ENCODE assay signal across 12 cellular contexts in the genomic region with DNA sequence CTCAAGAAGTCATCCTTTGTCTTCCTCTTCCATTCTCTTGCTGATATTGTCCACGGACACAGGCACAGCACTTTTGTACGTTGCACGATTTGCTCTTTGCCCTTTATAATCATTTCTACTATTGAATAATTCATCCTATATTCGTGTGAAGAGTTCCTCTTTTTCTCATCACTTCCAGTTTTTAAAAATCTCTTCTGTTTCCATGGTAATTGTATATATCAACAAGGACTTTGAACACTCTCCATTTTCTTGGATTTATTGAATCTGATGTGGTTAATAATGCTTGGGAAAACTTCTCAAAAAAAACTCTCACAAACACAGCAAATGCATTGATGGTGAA. TPM values are rescaled to one million over a fixed set of nuclear protein-coding genes. Genes with fewer than 3 reads are reported as not detected.
DNase-seq lines count a peak whose midpoint lies in the region; ATAC-seq and TF ChIP-seq lines count a peak whose summit lies in the region.
"Had no signal": no experiment of that assay in that cellular context is flagged by ENCODE, and none has a peak within 500 bp of the region (broad histone marks: within the 10 kb centered on the region; RNA-seq: fewer than 3 reads in every experiment).

No MANE protein-coding gene starts in this region.

- no peaks in the 10 kb centered on the region for H4K20me1 ChIP-seq in Karpas-422 (ENCODE audit: insufficient read depth, low read depth, low read length)

- H3K4me3 ChIP-seq in Karpas-422 (ENCODE audit: low read length), result peak overlapping the region; percentile 14; the same call in 1 of the 2 replicates
- H3K4me3 ChIP-seq: colonic mucosa, gastrocnemius medialis had no signal

- peaks cover 5% of the 10 kb centered on the region for H3K9me3 Mint-ChIP-seq in Calu3 (ENCODE audit: low read depth, unreplicated experiment)
- no peaks in the 10 kb centered on the region for H3K9me3 Mint-ChIP-seq in activated CD8-positive, alpha-beta T cell treated with anti-CD3 and anti-CD28 coated beads, Interleukin-2, amount 10 ng/mL, durations not matched to agents 7 days and 5 days (ENCODE audit: insufficient read depth)
- peaks cover 0 to 12% (median 0%) of the 10 kb centered on the region in 9 donors for H3K9me3 Mint-ChIP-seq in naive thymus-derived CD8-positive, alpha-beta T cell

- H3K9me2 ChIP-seq in Karpas-422 (replicated peaks; ENCODE audit: insufficient read depth, low read length), result no peaks in the 10 kb centered on the region

- peak overlapping the region; percentile 56 for H3K27ac Mint-ChIP-seq in Calu3 (ENCODE audit: unreplicated experiment)
- peak overlapping the region; percentile 66 for H3K27ac Mint-ChIP-seq in activated CD8-positive, alpha-beta T cell treated with anti-CD3 and anti-CD28 coated beads, Interleukin-2, amount 10 ng/mL, durations not matched to agents 7 days and 5 days
- H3K27ac Mint-ChIP-seq in naive thymus-derived CD8-positive, alpha-beta T cell, result peak overlapping the region in 5 of 10 donors; percentile 11 to 100 (median 32)

- peak overlapping the region; percentile 21 for H3K4me2 ChIP-seq in Karpas-422 (ENCODE audit: low read depth, low read length, poor library complexity, severe bottlenecking)

- H3K4me3 Mint-ChIP-seq in Calu3 (ENCODE audit: low read depth, unreplicated experiment), result peak overlapping the region; percentile 2
- H3K4me3 Mint-ChIP-seq in activated CD8-positive, alpha-beta T cell treated with anti-CD3 and anti-CD28 coated beads, Interleukin-2, amount 10 ng/mL, durations not matched to agents 7 days and 5 days, result no peak overlapping the region
- peak overlapping the region in 7 of 10 donors; percentile 8 to 55 (median 38) for H3K4me3 Mint-ChIP-seq in naive thymus-derived CD8-positive, alpha-beta T cell

- BruUV-seq in Calu3 (replicated peaks; lab: Mats Ljungman, UMichigan), result no TSS peak

- H3K9me3 ChIP-seq in Karpas-422 (ENCODE audit: low read length), result no peaks in the 10 kb centered on the region
- H3K9me3 ChIP-seq: colonic mucosa, gastrocnemius medialis had no signal

- POLR2A ChIA-PET in activated CD8-positive, alpha-beta T cell treated with anti-CD3 and anti-CD28 coated beads, Interleukin-2, amount 10 ng/mL, durations not matched to agents 7 days and 5 days (lab: Charles Lee), result no interaction called here
- POLR2A ChIA-PET in naive thymus-derived CD8-positive, alpha-beta T cell (lab: Charles Lee), result interaction anchor here (2.8 kb wide), 1 partner anchor 42 kb away, joined by 8 read pairs; no protein-coding TSS in a partner anchor

- no peak for DNase-seq in Calu3
- DNase-seq in Karpas-422, result peak; percentile 61
- DNase-seq in activated CD8-positive, alpha-beta T cell treated with anti-CD3 and anti-CD28 coated beads, Interleukin-2, amount 10 ng/mL, durations not matched to agents 7 days and 5 days, result no peak
- DNase-seq in naive thymus-derived CD8-positive, alpha-beta T cell, result no peak
- no peak for DNase-seq in Right ventricle myocardium superior
- DNase-seq in NCI-H1048 (lab: John Stamatoyannopoulos, UW), result no peak
- DNase-seq in erythroblast (lab: John Stamatoyannopoulos, UW), result no peak
- no peak for DNase-seq in superior temporal gyrus (ENCODE audit: extremely low spot score)
- DNase-seq: colonic mucosa, gastrocnemius medialis, NCI-H2171 had no signal

- no peaks in the 10 kb centered on the region for H3K27me3 Mint-ChIP-seq in Calu3 (ENCODE audit: unreplicated experiment)
- H3K27me3 Mint-ChIP-seq in activated CD8-positive, alpha-beta T cell treated with anti-CD3 and anti-CD28 coated beads, Interleukin-2, amount 10 ng/mL, durations not matched to agents 7 days and 5 days (ENCODE audit: low read depth), result no peaks in the 10 kb centered on the region
- H3K27me3 Mint-ChIP-seq in naive thymus-derived CD8-positive, alpha-beta T cell, result no peaks in the 10 kb centered on the region

- peaks cover 15% of the 10 kb centered on the region for H3K36me3 Mint-ChIP-seq in Calu3 (ENCODE audit: insufficient read depth, unreplicated experiment)
- H3K36me3 Mint-ChIP-seq in activated CD8-positive, alpha-beta T cell treated with anti-CD3 and anti-CD28 coated beads, Interleukin-2, amount 10 ng/mL, durations not matched to agents 7 days and 5 days (ENCODE audit: low read depth), result peaks cover 80% of the 10 kb centered on the region
- H3K36me3 Mint-ChIP-seq in naive thymus-derived CD8-positive, alpha-beta T cell, result peaks cover 23 to 44% (median 35%) of the 10 kb centered on the region in 3 donors

- TF ChIP-seq POLR2A in erythroblast (IDR thresholded peaks at IDR 0.05; ENCODE audit: low read length), result no peak

- ATAC-seq in activated CD8-positive, alpha-beta T cell treated with anti-CD3 and anti-CD28 coated beads, Interleukin-2, amount 10 ng/mL, durations not matched to agents 7 days and 5 days, result no peak
- ATAC-seq in naive thymus-derived CD8-positive, alpha-beta T cell, result no peak
- ATAC-seq in Right ventricle myocardium superior (ENCODE audit: poor library complexity), result no peak

- H3K27me3 ChIP-seq in Karpas-422 (ENCODE audit: low read length), result no peaks in the 10 kb centered on the region
- H3K27me3 ChIP-seq: colonic mucosa, gastrocnemius medialis had no signal

- H3K27ac ChIP-seq in Karpas-422 (ENCODE audit: low read length), result no peak overlapping the region
- H3K27ac ChIP-seq: parathyroid adenoma had no signal

- peaks cover 61% of the 10 kb centered on the region for H3K4me1 ChIP-seq in Karpas-422 (ENCODE audit: low read length)
- H3K4me1 ChIP-seq: parathyroid adenoma had no signal

- no peak for TF ChIP-seq CTCF in Calu3 (IDR thresholded peaks at IDR 0.05; ENCODE audit: unreplicated experiment)

- H2AFZ ChIP-seq in Karpas-422 (ENCODE audit: low read length), result no peak overlapping the region
- H2AFZ ChIP-seq: parathyroid adenoma had no signal

- CTCF ChIA-PET in Calu3 (lab: Charles Lee), result interaction anchor here (0.6 to 2.9 kb wide), 2 partner anchors 31 to 587 kb away, joined by 3 to 7 read pairs; no protein-coding TSS in a partner anchor
- CTCF ChIA-PET in activated CD8-positive, alpha-beta T cell treated with anti-CD3 and anti-CD28 coated beads, Interleukin-2, amount 10 ng/mL, durations not matched to agents 7 days and 5 days (lab: Charles Lee), result interaction anchor here (1.3 to 4.9 kb wide), 2 partner anchors 8 to 346 kb away, joined by 4 to 19 read pairs; no protein-coding TSS in a partner anchor

- H3K4me1 Mint-ChIP-seq in Calu3 (ENCODE audit: low read depth, unreplicated experiment), result peaks cover 71% of the 10 kb centered on the region
- H3K4me1 Mint-ChIP-seq in activated CD8-positive, alpha-beta T cell treated with anti-CD3 and anti-CD28 coated beads, Interleukin-2, amount 10 ng/mL, durations not matched to agents 7 days and 5 days (ENCODE audit: low read depth), result peaks cover 88% of the 10 kb centered on the region
- H3K4me1 Mint-ChIP-seq in naive thymus-derived CD8-positive, alpha-beta T cell, result peaks cover 38 to 96% (median 88%) of the 10 kb centered on the region in 4 donors

- intact Hi-C loops in Calu3 (cut with micrococcal nuclease; ENCODE audit: unreplicated experiment) (loop anchor here (5.0 to 10.0 kb wide), 2 partner anchors 34 to 137 kb away; no protein-coding TSS in a partner anchor), Right ventricle myocardium superior (cut with DNase I) (no loop called here)

- no peaks in the 10 kb centered on the region for H3K79me2 ChIP-seq in Karpas-422 (ENCODE audit: low read length)
- H3K79me2 ChIP-seq: parathyroid adenoma had no signal

- H3K36me3 ChIP-seq in Karpas-422 (ENCODE audit: insufficient read depth, low read length), result no peaks in the 10 kb centered on the region
- H3K36me3 ChIP-seq: colonic mucosa, gastrocnemius medialis had no signal

- no peak overlapping the region for H3K9ac ChIP-seq in Karpas-422 (ENCODE audit: low read length)
- H3K9ac ChIP-seq: parathyroid adenoma had no signal

RNA-seq across cellular contexts. Expression of gene CD47, which starts 40.9 kb away (rescaled TPM):
- total RNA-seq in Calu3 (2022) (174 and 216 TPM in 2 replicates), Right ventricle myocardium superior (46.2 TPM)
- total RNA-seq in Karpas-422 (2014; rRNA removed; shearing (Covaris generic); ENCODE audit: low replicate concordance), result 119 and 180 TPM in 2 replicates
- total RNA-seq in activated CD8-positive, alpha-beta T cell treated with anti-CD3 and anti-CD28 coated beads, Interleukin-2, amount 10 ng/mL, durations not matched to agents 7 days and 5 days, result 100 to 1,000 TPM; 136 to 137 TPM
- 100 to 1,000 TPM; 187 to 192 TPM for total RNA-seq in naive thymus-derived CD8-positive, alpha-beta T cell
- polyA plus RNA-seq in naive thymus-derived CD8-positive, alpha-beta T cell, result 100 to 1,000 TPM; 127 to 164 (median 135) TPM
